ENCODE assay signal across 11 cellular contexts in the genomic region with DNA sequence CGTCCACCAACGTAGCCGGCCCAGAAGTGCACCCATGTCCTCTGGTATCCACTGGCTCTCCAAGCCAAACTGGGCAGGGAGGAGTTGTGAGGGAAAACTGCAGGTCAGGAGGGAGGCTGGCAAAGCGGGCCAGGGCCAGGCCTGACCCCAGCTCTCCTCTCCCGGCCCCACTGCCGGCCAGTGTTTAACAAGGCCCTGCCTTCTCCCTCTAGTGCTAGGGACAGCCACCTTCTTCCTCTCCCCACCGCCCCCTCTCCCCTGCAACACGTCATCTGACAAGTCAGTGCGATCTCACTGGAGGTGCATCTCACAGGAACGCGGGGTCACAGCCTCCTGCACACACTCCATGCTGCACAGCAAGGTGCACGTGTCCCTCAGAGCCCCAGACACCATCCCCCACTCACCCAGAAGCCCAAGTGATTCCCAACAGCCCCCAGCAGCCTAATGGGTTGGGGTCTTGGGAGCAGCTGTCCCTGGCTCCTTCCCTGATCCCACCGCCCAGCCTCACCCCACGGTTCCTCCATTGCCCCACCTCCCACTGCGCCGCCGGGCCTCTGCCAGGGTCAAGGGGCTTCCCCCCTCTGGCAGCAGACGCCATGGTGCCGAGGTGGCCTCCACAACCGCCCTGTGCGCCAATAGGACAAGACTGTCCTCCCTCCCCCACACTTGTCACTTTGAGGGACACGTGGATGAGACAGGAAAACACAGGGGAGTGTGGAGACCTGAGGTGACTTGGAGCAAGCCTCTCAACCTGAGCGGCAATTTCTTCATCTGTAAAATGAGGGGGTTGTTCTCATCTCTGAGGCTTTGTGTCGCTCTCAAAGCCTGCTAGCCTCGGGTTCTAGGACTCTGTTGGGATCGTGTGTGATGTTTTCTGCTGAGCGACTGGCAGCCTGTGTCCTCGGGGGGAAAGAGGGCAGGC. TPM values are rescaled to one million over a fixed set of nuclear protein-coding genes. Genes with fewer than 3 reads are reported as not detected.
A peak's percentile ranks its signal among the peaks of the same experiment; 100 is the strongest.
DNase-seq lines count a peak whose midpoint lies in the region; ATAC-seq and TF ChIP-seq lines count a peak whose summit lies in the region.
"Had no signal": no experiment of that assay in that cellular context is flagged by ENCODE, and none has a peak within 500 bp of the region (broad histone marks: within the 10 kb centered on the region; RNA-seq: fewer than 3 reads in every experiment).

No MANE protein-coding gene starts in this region.

- H3K9me3 Mint-ChIP-seq in natural killer cell (no peaks in the 10 kb centered on the region), memory B cell (no peaks in the 10 kb centered on the region)
- no peaks in the 10 kb centered on the region for H3K9me3 Mint-ChIP-seq in natural killer cell treated with Interleukin-12 subunit alpha and Interleukin-12 subunit beta and Interleukin-15 and Interleukin-18, amount 100 ng/mL, for 72 hours
- no peaks in the 10 kb centered on the region for H3K9me3 Mint-ChIP-seq in activated T-helper 1 cell treated with anti-CD3 and anti-CD28 coated beads, Interleukin-12 subunit alpha, Interleukin-12 subunit beta, Interleukin-2, Interleukin-4 antibody, amounts not matched to agents 30 ng/mL and 10 ng/mL and 1 ng/mL, durations not matched to agents 14 hours and 24 hours and 36 hours

- H3K27me3 Mint-ChIP-seq in natural killer cell (ENCODE audit: low read depth in 2 of 2) (peaks cover 28 to 34% of the 10 kb centered on the region in 2 donors), memory B cell (peaks cover 26% of the 10 kb centered on the region)
- peaks cover 13 to 17% of the 10 kb centered on the region in 2 donors for H3K27me3 Mint-ChIP-seq in natural killer cell treated with Interleukin-12 subunit alpha and Interleukin-12 subunit beta and Interleukin-15 and Interleukin-18, amount 100 ng/mL, for 72 hours
- H3K27me3 Mint-ChIP-seq in activated T-helper 1 cell treated with anti-CD3 and anti-CD28 coated beads, Interleukin-12 subunit alpha, Interleukin-12 subunit beta, Interleukin-2, Interleukin-4 antibody, amounts not matched to agents 30 ng/mL and 10 ng/mL and 1 ng/mL, durations not matched to agents 14 hours and 24 hours and 36 hours (ENCODE audit: insufficient read depth) = peaks cover 53% of the 10 kb centered on the region

- DNase-seq in natural killer cell (no peak), memory B cell (ENCODE audit: low spot score in 2 of 2) (no peak), vagina (ENCODE audit: extremely low spot score in 2 of 2) (no peak), cortex of kidney (lab: John Stamatoyannopoulos, UW) (no peak)
- DNase-seq in natural killer cell treated with Interleukin-12 subunit alpha and Interleukin-12 subunit beta and Interleukin-15 and Interleukin-18, amount 100 ng/mL, for 72 hours (ENCODE audit: low spot score) = no peak
- no peak for DNase-seq in activated T-helper 1 cell treated with anti-CD3 and anti-CD28 coated beads, Interleukin-12 subunit alpha, Interleukin-12 subunit beta, Interleukin-2, Interleukin-4 antibody, amounts not matched to agents 30 ng/mL and 10 ng/mL and 1 ng/mL, durations not matched to agents 14 hours and 24 hours and 36 hours (ENCODE audit: low spot score)
- no peak for DNase-seq in stimulated activated CD8-positive, alpha-beta memory T cell treated with anti-CD3 and anti-CD28 coated beads, Interleukin-4, amount 100 ng/mL, for 48 hours

- TF ChIP-seq POLR2A in vagina (IDR thresholded peaks at IDR 0.05) = no peak

- no peak overlapping the region for H3K27ac ChIP-seq in vagina

- H3K4me3 Mint-ChIP-seq in natural killer cell (peak overlapping the region; percentile 55), memory B cell (peak overlapping the region; percentile 50)
- H3K4me3 Mint-ChIP-seq in natural killer cell treated with Interleukin-12 subunit alpha and Interleukin-12 subunit beta and Interleukin-15 and Interleukin-18, amount 100 ng/mL, for 72 hours = no peak overlapping the region
- H3K4me3 Mint-ChIP-seq in activated T-helper 1 cell treated with anti-CD3 and anti-CD28 coated beads, Interleukin-12 subunit alpha, Interleukin-12 subunit beta, Interleukin-2, Interleukin-4 antibody, amounts not matched to agents 30 ng/mL and 10 ng/mL and 1 ng/mL, durations not matched to agents 14 hours and 24 hours and 36 hours = peak overlapping the region; percentile 63

- H3K4me1 ChIP-seq in vagina = peaks cover 32% of the 10 kb centered on the region

- ATAC-seq in natural killer cell (no peak), memory B cell (ENCODE audit: low read depth) (no peak), GM21447 (IDR thresholded peaks at IDR 0.05; ENCODE audit: unreplicated experiment) (no peak)
- no peak for ATAC-seq in natural killer cell treated with Interleukin-12 subunit alpha and Interleukin-12 subunit beta and Interleukin-15 and Interleukin-18, amount 100 ng/mL, for 72 hours

- H3K27ac Mint-ChIP-seq in natural killer cell = no peak overlapping the region
- no peak overlapping the region for H3K27ac Mint-ChIP-seq in natural killer cell treated with Interleukin-12 subunit alpha and Interleukin-12 subunit beta and Interleukin-15 and Interleukin-18, amount 100 ng/mL, for 72 hours
- H3K27ac Mint-ChIP-seq in activated T-helper 1 cell treated with anti-CD3 and anti-CD28 coated beads, Interleukin-12 subunit alpha, Interleukin-12 subunit beta, Interleukin-2, Interleukin-4 antibody, amounts not matched to agents 30 ng/mL and 10 ng/mL and 1 ng/mL, durations not matched to agents 14 hours and 24 hours and 36 hours = peak overlapping the region; percentile 58
- no peak overlapping the region for H3K27ac Mint-ChIP-seq in memory B cell

- intact Hi-C loops in natural killer cell (cut with micrococcal nuclease) (no loop called here), vagina (cut with DNase I) (loop anchor here (5.0 kb wide), 1 partner anchor 43 kb away; no protein-coding TSS in a partner anchor)
- intact Hi-C loops in activated T-helper 1 cell treated with anti-CD3 and anti-CD28 coated beads, Interleukin-12 subunit alpha, Interleukin-12 subunit beta, Interleukin-2, Interleukin-4 antibody, amounts not matched to agents 30 ng/mL and 10 ng/mL and 1 ng/mL, durations not matched to agents 14 hours and 24 hours and 36 hours (cut with micrococcal nuclease) = loop anchor here (2.0 kb wide), 1 partner anchor 75 kb away; a partner anchor contains a TSS

- H3K36me3 Mint-ChIP-seq in natural killer cell = no peaks in the 10 kb centered on the region
- H3K36me3 Mint-ChIP-seq in natural killer cell treated with Interleukin-12 subunit alpha and Interleukin-12 subunit beta and Interleukin-15 and Interleukin-18, amount 100 ng/mL, for 72 hours = no peaks in the 10 kb centered on the region
- no peaks in the 10 kb centered on the region for H3K36me3 Mint-ChIP-seq in activated T-helper 1 cell treated with anti-CD3 and anti-CD28 coated beads, Interleukin-12 subunit alpha, Interleukin-12 subunit beta, Interleukin-2, Interleukin-4 antibody, amounts not matched to agents 30 ng/mL and 10 ng/mL and 1 ng/mL, durations not matched to agents 14 hours and 24 hours and 36 hours (ENCODE audit: low read depth)
- H3K36me3 Mint-ChIP-seq in memory B cell = no peaks in the 10 kb centered on the region

- H3K4me1 Mint-ChIP-seq in natural killer cell (peaks cover 0 to 13% of the 10 kb centered on the region in 2 donors), memory B cell (peaks cover 15% of the 10 kb centered on the region)
- H3K4me1 Mint-ChIP-seq in natural killer cell treated with Interleukin-12 subunit alpha and Interleukin-12 subunit beta and Interleukin-15 and Interleukin-18, amount 100 ng/mL, for 72 hours (ENCODE audit: low read depth in 2 of 2) = peaks cover 0 to 7% of the 10 kb centered on the region in 2 donors
- H3K4me1 Mint-ChIP-seq in activated T-helper 1 cell treated with anti-CD3 and anti-CD28 coated beads, Interleukin-12 subunit alpha, Interleukin-12 subunit beta, Interleukin-2, Interleukin-4 antibody, amounts not matched to agents 30 ng/mL and 10 ng/mL and 1 ng/mL, durations not matched to agents 14 hours and 24 hours and 36 hours (ENCODE audit: low read depth) = peaks cover 15% of the 10 kb centered on the region

- no peaks in the 10 kb centered on the region for H3K27me3 ChIP-seq in vagina

- H3K9me3 ChIP-seq in vagina = no peaks in the 10 kb centered on the region

- peak overlapping the region; percentile 43 to 60 for H3K4me3 ChIP-seq in vagina

- TF ChIP-seq CTCF in natural killer cell (IDR thresholded peaks at IDR 0.05) = no peak
- no peak for TF ChIP-seq CTCF in vagina (IDR thresholded peaks at IDR 0.05)

- no peaks in the 10 kb centered on the region for H3K36me3 ChIP-seq in vagina

RNA-seq across cellular contexts. Expression of a gene that starts 1.1 kb away (rescaled TPM):
- 1 to 10 TPM in 2 of 3 donors, under 1 TPM in 1; 0.86 to 1.2 (median 1.0) TPM for total RNA-seq in natural killer cell
- total RNA-seq in natural killer cell treated with Interleukin-12 subunit alpha and Interleukin-12 subunit beta and Interleukin-15 and Interleukin-18, amount 100 ng/mL, for 72 hours = not detected
- total RNA-seq in activated T-helper 1 cell treated with anti-CD3 and anti-CD28 coated beads, Interleukin-12 subunit alpha, Interleukin-12 subunit beta, Interleukin-2, Interleukin-4 antibody, amounts not matched to agents 30 ng/mL and 10 ng/mL and 1 ng/mL, durations not matched to agents 14 hours and 24 hours and 36 hours = 0.36 and 0.59 TPM in 2 replicates
- 9.6 TPM for total RNA-seq in vagina

RNA-seq across cellular contexts. Expression of a gene that starts 29.6 kb away (rescaled TPM):
- total RNA-seq in natural killer cell (10 to 100 TPM; 16.3 to 19.3 (median 19.2) TPM), vagina (46.2 TPM)
- total RNA-seq in natural killer cell treated with Interleukin-12 subunit alpha and Interleukin-12 subunit beta and Interleukin-15 and Interleukin-18, amount 100 ng/mL, for 72 hours = 1 to 10 TPM; 3.2 to 7.9 TPM
- 1.9 and 2.9 TPM in 2 replicates for total RNA-seq in activated T-helper 1 cell treated with anti-CD3 and anti-CD28 coated beads, Interleukin-12 subunit alpha, Interleukin-12 subunit beta, Interleukin-2, Interleukin-4 antibody, amounts not matched to agents 30 ng/mL and 10 ng/mL and 1 ng/mL, durations not matched to agents 14 hours and 24 hours and 36 hours

RNA-seq across cellular contexts. Expression of a gene that starts 47.4 kb away (rescaled TPM):
- total RNA-seq in natural killer cell (not detected), vagina (not detected)
- total RNA-seq in natural killer cell treated with Interleukin-12 subunit alpha and Interleukin-12 subunit beta and Interleukin-15 and Interleukin-18, amount 100 ng/mL, for 72 hours = not detected
- total RNA-seq in activated T-helper 1 cell treated with anti-CD3 and anti-CD28 coated beads, Interleukin-12 subunit alpha, Interleukin-12 subunit beta, Interleukin-2, Interleukin-4 antibody, amounts not matched to agents 30 ng/mL and 10 ng/mL and 1 ng/mL, durations not matched to agents 14 hours and 24 hours and 36 hours = not detected in 2 replicates
- total RNA-seq: Daoy, mesenteric fat pad, RPMI7951 had no signal
